Comparison of ENCODE assay signal across 1 cellular context in genomic region chr5:173644700-173645436, GRCh38.
A peak's percentile ranks its signal among the peaks of the same experiment; 100 is the strongest.
TF ChIP-seq lines count a peak whose summit lies in the region.

No MANE protein-coding gene starts in this region.

TF ChIP-seq in K562, 482 proteins besides CTCF, POLR2A, EP300 and RAD21:
- no peak for TF ChIP-seq PCBP2 (IDR thresholded peaks at IDR 0.05; ENCODE audit: low read depth, low read length, poor library complexity, severe bottlenecking)
- no peak for TF ChIP-seq ZNF23 (CRISPR knock-in tag; IDR thresholded peaks at IDR 0.05)
- TF ChIP-seq EGR1 (conservative IDR thresholded peaks at IDR 0.05): peak; percentile 56
- no peak for TF ChIP-seq HNRNPL (IDR thresholded peaks at IDR 0.05; ENCODE audit: low read depth, low read length)
- TF ChIP-seq ESRRA (IDR thresholded peaks at IDR 0.05; ENCODE audit: borderline replicate concordance, low read depth): no peak
- TF ChIP-seq SMAD1 (IDR thresholded peaks at IDR 0.05; ENCODE audit: low read depth, low read length, partially characterized antibody): no peak
- peak; percentile 73 for TF ChIP-seq HES1 (IDR thresholded peaks at IDR 0.05; ENCODE audit: low read depth)
- no peak for TF ChIP-seq CBX3 (IDR thresholded peaks at IDR 0.05; ENCODE audit: borderline replicate concordance in 1 of 2, low read length in 2 of 2)
- no peak for TF ChIP-seq MAFG (tag; conservative IDR thresholded peaks at IDR 0.05)
- no peak for TF ChIP-seq NCOA4 (IDR thresholded peaks at IDR 0.05; ENCODE audit: partially characterized antibody)
